ENCODE assay signal across 1 cellular context in the genomic region with DNA sequence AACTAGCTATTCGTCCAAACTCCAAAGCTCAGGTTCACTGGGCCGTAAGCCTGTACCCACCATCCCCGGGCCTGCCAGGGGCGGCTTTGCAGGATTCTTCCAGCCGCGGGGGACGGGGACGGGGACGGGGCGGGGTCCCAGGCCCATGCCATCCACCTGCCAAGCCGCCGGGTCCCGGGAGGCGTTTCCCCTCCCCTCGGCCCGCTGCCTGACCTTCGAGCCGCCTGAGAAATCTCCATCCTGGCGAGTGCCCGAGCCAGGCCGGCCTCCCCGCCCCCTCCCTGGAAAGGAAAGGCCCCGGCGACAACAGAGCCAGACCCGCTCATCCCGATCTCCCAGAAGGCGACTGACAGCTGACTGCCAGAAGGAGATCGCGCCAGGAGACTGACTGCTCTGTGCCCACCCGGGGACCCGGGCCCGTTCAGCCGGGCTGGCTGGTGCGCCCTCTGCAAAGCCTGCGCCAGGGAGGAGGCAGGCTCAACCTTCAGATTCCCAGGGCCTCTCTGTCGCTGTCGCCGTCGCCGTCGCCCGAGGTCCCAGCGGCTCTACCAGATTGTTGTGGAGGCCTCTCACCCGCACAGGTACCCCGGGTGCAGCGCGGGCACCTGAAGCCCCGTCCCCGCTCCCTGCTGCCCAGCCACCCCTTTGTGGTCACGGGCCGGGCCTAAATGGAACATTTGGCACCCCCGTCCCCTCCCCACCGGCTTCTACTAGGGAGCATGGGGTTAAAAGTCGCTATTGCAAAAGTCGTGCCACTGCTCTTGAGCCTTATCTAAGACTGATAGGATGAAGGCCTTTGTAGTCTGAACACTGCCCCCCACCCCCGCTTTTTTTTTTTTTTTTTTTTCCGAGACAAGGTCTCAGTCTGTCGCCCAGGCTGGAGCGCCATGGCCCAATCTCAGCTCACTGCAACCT.
TF ChIP-seq lines count a peak whose summit lies in the region.

A gene (plus strand): TSS at position 315 of the 915 bp plus-strand sequence. CDS start 2,702 bp downstream, outside the sequence.

TF ChIP-seq in HepG2, 621 proteins besides CTCF, POLR2A, EP300 and RAD21 (continues in another document):
- TF ChIP-seq, protein P1, sequence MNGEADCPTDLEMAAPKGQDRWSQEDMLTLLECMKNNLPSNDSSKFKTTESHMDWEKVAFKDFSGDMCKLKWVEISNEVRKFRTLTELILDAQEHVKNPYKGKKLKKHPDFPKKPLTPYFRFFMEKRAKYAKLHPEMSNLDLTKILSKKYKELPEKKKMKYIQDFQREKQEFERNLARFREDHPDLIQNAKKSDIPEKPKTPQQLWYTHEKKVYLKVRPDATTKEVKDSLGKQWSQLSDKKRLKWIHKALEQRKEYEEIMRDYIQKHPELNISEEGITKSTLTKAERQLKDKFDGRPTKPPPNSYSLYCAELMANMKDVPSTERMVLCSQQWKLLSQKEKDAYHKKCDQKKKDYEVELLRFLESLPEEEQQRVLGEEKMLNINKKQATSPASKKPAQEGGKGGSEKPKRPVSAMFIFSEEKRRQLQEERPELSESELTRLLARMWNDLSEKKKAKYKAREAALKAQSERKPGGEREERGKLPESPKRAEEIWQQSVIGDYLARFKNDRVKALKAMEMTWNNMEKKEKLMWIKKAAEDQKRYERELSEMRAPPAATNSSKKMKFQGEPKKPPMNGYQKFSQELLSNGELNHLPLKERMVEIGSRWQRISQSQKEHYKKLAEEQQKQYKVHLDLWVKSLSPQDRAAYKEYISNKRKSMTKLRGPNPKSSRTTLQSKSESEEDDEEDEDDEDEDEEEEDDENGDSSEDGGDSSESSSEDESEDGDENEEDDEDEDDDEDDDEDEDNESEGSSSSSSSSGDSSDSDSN (CRISPR knock-in tag; IDR thresholded peaks at IDR 0.05) = peak; percentile 62; the same call in 1 of the 2 replicates
- no peak for TF ChIP-seq SP2 (CRISPR knock-in tag; IDR thresholded peaks at IDR 0.05)
- TF ChIP-seq ZNF224 (CRISPR knock-in tag; IDR thresholded peaks at IDR 0.05) = no peak
- TF ChIP-seq LCORL (IDR thresholded peaks at IDR 0.05) = no peak
- peak; percentile 74; the same call in 1 of the 2 replicates for TF ChIP-seq LCORL (CRISPR knock-in tag; IDR thresholded peaks at IDR 0.05)
- peak; percentile 20 for TF ChIP-seq ASH2L (IDR thresholded peaks at IDR 0.05; ENCODE audit: insufficient read length, low read depth, low read length)
- TF ChIP-seq ZNF207 (IDR thresholded peaks at IDR 0.05; ENCODE audit: borderline replicate concordance) = no peak
- no peak for TF ChIP-seq FOXA3 (CRISPR knock-in tag; IDR thresholded peaks at IDR 0.05)
- TF ChIP-seq ELF3 (CRISPR knock-in tag; IDR thresholded peaks at IDR 0.05) = 0 out of 2 replicates have a peak, but pooled peaks have one; percentile 7
- TF ChIP-seq ZNF382 (CRISPR knock-in tag; IDR thresholded peaks at IDR 0.05; ENCODE audit: borderline replicate concordance) = no peak
- TF ChIP-seq, protein P2, sequence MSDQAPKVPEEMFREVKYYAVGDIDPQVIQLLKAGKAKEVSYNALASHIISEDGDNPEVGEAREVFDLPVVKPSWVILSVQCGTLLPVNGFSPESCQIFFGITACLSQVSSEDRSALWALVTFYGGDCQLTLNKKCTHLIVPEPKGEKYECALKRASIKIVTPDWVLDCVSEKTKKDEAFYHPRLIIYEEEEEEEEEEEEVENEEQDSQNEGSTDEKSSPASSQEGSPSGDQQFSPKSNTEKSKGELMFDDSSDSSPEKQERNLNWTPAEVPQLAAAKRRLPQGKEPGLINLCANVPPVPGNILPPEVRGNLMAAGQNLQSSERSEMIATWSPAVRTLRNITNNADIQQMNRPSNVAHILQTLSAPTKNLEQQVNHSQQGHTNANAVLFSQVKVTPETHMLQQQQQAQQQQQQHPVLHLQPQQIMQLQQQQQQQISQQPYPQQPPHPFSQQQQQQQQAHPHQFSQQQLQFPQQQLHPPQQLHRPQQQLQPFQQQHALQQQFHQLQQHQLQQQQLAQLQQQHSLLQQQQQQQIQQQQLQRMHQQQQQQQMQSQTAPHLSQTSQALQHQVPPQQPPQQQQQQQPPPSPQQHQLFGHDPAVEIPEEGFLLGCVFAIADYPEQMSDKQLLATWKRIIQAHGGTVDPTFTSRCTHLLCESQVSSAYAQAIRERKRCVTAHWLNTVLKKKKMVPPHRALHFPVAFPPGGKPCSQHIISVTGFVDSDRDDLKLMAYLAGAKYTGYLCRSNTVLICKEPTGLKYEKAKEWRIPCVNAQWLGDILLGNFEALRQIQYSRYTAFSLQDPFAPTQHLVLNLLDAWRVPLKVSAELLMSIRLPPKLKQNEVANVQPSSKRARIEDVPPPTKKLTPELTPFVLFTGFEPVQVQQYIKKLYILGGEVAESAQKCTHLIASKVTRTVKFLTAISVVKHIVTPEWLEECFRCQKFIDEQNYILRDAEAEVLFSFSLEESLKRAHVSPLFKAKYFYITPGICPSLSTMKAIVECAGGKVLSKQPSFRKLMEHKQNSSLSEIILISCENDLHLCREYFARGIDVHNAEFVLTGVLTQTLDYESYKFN (CRISPR knock-in tag; conservative IDR thresholded peaks at IDR 0.05) = peak; percentile 66
- TF ChIP-seq HOXA3 (CRISPR knock-in tag; IDR thresholded peaks at IDR 0.05) = peak; percentile 39; the same call in 1 of the 2 replicates
- TF ChIP-seq ZMYM3 (CRISPR knock-in tag; IDR thresholded peaks at IDR 0.05) = no peak
- no peak for TF ChIP-seq ZNF253 (CRISPR knock-in tag; IDR thresholded peaks at IDR 0.05; ENCODE audit: borderline replicate concordance)
- TF ChIP-seq BCL6 (CRISPR knock-in tag; IDR thresholded peaks at IDR 0.05) = peak; percentile 31
- 0 out of 2 replicates have a peak, but pooled peaks have one; percentile 17 for TF ChIP-seq BORCS8-MEF2B (CRISPR knock-in tag; IDR thresholded peaks at IDR 0.05)
- no peak for TF ChIP-seq MBD4 (IDR thresholded peaks at IDR 0.05; ENCODE audit: borderline replicate concordance, low read length)
- TF ChIP-seq CREM (IDR thresholded peaks at IDR 0.05) = peak; percentile 58
- TF ChIP-seq CREM (CRISPR knock-in tag; IDR thresholded peaks at IDR 0.05) = no peak
- no peak for TF ChIP-seq IKZF1 (IDR thresholded peaks at IDR 0.05)
- TF ChIP-seq ZFX (CRISPR knock-in tag; IDR thresholded peaks at IDR 0.05; ENCODE audit: low read depth) = peak; percentile 67
- no peak for TF ChIP-seq HNRNPUL1 (IDR thresholded peaks at IDR 0.05; ENCODE audit: low read depth, low read length)
- peak; percentile 73; the same call in 1 of the 2 replicates for TF ChIP-seq NR2F2 (IDR thresholded peaks at IDR 0.05; ENCODE audit: borderline replicate concordance, low read depth)
- TF ChIP-seq SRSF1 (optimal IDR thresholded peaks at IDR 0.05; ENCODE audit: low read depth, low read length) = peak; percentile 68
- TF ChIP-seq PCBP1 (IDR thresholded peaks at IDR 0.05; ENCODE audit: borderline replicate concordance, low read depth, low read length) = 0 out of 2 replicates have a peak, but pooled peaks have one; percentile 41
- peak; percentile 15; the same call in 1 of the 2 replicates for TF ChIP-seq MYC (CRISPR knock-in tag; IDR thresholded peaks at IDR 0.05; ENCODE audit: borderline replicate concordance)
- no peak for TF ChIP-seq ZNF747 (CRISPR knock-in tag; IDR thresholded peaks at IDR 0.05; ENCODE audit: borderline replicate concordance)
- no peak for TF ChIP-seq ZC3H13 (CRISPR knock-in tag; IDR thresholded peaks at IDR 0.05)
- peak; percentile 59; the same call in 1 of the 2 replicates for TF ChIP-seq PHF8 (CRISPR knock-in tag; IDR thresholded peaks at IDR 0.05)
- peak; percentile 53 for TF ChIP-seq ZNF501 (CRISPR knock-in tag; IDR thresholded peaks at IDR 0.05)
- TF ChIP-seq MIER2 (CRISPR knock-in tag; IDR thresholded peaks at IDR 0.05) = no peak
- TF ChIP-seq KDM6A (CRISPR knock-in tag; IDR thresholded peaks at IDR 0.05; ENCODE audit: low read depth) = no peak
- no peak for TF ChIP-seq ZNF577 (CRISPR knock-in tag; IDR thresholded peaks at IDR 0.05; ENCODE audit: borderline replicate concordance, low read depth)
- TF ChIP-seq NR2F6 (IDR thresholded peaks at IDR 0.05) = peak; percentile 73
- peak; percentile 61; the same call in 1 of the 2 replicates for TF ChIP-seq NR2F6 (CRISPR knock-in tag; IDR thresholded peaks at IDR 0.05)
- TF ChIP-seq SKI (IDR thresholded peaks at IDR 0.05; ENCODE audit: partially characterized antibody) = peak; percentile 21
- TF ChIP-seq, protein P3, sequence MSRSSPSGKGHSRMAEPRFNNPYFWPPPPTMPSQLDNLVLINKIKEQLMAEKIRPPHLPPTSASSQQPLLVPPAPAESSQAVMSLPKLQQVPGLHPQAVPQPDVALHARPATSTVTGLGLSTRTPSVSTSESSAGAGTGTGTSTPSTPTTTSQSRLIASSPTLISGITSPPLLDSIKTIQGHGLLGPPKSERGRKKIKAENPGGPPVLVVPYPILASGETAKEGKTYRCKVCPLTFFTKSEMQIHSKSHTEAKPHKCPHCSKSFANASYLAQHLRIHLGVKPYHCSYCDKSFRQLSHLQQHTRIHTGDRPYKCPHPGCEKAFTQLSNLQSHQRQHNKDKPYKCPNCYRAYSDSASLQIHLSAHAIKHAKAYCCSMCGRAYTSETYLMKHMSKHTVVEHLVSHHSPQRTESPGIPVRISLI (CRISPR knock-in tag; IDR thresholded peaks at IDR 0.05; ENCODE audit: borderline replicate concordance) = peak; percentile 92
- TF ChIP-seq, protein P4, sequence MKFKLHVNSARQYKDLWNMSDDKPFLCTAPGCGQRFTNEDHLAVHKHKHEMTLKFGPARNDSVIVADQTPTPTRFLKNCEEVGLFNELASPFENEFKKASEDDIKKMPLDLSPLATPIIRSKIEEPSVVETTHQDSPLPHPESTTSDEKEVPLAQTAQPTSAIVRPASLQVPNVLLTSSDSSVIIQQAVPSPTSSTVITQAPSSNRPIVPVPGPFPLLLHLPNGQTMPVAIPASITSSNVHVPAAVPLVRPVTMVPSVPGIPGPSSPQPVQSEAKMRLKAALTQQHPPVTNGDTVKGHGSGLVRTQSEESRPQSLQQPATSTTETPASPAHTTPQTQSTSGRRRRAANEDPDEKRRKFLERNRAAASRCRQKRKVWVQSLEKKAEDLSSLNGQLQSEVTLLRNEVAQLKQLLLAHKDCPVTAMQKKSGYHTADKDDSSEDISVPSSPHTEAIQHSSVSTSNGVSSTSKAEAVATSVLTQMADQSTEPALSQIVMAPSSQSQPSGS (CRISPR knock-in tag; IDR thresholded peaks at IDR 0.05) = no peak
- TF ChIP-seq, protein P5, sequence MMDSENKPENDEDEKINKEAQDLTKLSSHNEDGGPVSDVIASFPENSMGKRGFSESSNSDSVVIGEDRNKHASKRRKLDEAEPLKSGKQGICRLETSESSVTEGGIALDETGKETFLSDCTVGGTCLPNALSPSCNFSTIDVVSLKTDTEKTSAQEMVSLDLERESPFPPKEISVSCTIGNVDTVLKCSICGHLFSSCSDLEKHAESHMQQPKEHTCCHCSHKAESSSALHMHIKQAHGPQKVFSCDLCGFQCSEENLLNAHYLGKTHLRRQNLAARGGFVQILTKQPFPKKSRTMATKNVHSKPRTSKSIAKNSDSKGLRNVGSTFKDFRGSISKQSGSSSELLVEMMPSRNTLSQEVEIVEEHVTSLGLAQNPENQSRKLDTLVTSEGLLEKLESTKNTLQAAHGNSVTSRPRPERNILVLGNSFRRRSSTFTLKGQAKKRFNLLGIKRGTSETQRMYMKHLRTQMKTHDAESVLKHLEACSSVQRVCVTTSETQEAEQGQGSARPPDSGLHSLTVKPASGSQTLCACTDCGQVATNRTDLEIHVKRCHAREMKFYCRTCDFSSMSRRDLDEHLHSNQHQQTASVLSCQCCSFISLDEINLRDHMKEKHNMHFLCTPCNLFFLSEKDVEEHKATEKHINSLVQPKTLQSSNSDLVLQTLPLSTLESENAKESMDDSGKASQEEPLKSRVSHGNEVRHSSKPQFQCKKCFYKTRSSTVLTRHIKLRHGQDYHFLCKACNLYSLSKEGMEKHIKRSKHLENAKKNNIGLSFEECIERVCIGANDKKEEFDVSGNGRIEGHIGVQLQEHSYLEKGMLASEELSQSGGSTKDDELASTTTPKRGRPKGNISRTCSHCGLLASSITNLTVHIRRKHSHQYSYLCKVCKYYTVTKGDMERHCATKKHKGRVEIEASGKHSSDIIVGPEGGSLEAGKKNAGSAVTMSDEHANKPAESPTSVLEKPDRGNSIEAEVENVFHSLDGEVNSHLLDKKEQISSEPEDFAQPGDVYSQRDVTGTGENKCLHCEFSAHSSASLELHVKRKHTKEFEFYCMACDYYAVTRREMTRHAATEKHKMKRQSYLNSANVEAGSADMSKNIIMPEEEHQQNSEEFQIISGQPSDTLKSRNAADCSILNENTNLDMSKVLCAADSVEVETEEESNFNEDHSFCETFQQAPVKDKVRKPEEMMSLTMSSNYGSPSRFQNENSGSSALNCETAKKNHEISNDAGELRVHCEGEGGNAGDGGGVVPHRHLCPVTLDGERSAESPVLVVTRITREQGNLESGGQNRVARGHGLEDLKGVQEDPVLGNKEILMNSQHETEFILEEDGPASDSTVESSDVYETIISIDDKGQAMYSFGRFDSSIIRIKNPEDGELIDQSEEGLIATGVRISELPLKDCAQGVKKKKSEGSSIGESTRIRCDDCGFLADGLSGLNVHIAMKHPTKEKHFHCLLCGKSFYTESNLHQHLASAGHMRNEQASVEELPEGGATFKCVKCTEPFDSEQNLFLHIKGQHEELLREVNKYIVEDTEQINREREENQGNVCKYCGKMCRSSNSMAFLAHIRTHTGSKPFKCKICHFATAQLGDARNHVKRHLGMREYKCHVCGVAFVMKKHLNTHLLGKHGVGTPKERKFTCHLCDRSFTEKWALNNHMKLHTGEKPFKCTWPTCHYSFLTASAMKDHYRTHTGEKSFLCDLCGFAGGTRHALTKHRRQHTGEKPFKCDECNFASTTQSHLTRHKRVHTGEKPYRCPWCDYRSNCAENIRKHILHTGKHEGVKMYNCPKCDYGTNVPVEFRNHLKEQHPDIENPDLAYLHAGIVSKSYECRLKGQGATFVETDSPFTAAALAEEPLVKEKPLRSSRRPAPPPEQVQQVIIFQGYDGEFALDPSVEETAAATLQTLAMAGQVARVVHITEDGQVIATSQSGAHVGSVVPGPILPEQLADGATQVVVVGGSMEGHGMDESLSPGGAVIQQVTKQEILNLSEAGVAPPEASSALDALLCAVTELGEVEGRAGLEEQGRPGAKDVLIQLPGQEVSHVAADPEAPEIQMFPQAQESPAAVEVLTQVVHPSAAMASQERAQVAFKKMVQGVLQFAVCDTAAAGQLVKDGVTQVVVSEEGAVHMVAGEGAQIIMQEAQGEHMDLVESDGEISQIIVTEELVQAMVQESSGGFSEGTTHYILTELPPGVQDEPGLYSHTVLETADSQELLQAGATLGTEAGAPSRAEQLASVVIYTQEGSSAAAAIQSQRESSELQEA (CRISPR knock-in tag; IDR thresholded peaks at IDR 0.05; ENCODE audit: not compliant biosample characterization) = no peak
- 0 out of 2 replicates have a peak, but pooled peaks have one; percentile 23 for TF ChIP-seq ZBTB20 (CRISPR knock-in tag; IDR thresholded peaks at IDR 0.05; ENCODE audit: borderline replicate concordance, low read depth)
